In the genomic region with DNA sequence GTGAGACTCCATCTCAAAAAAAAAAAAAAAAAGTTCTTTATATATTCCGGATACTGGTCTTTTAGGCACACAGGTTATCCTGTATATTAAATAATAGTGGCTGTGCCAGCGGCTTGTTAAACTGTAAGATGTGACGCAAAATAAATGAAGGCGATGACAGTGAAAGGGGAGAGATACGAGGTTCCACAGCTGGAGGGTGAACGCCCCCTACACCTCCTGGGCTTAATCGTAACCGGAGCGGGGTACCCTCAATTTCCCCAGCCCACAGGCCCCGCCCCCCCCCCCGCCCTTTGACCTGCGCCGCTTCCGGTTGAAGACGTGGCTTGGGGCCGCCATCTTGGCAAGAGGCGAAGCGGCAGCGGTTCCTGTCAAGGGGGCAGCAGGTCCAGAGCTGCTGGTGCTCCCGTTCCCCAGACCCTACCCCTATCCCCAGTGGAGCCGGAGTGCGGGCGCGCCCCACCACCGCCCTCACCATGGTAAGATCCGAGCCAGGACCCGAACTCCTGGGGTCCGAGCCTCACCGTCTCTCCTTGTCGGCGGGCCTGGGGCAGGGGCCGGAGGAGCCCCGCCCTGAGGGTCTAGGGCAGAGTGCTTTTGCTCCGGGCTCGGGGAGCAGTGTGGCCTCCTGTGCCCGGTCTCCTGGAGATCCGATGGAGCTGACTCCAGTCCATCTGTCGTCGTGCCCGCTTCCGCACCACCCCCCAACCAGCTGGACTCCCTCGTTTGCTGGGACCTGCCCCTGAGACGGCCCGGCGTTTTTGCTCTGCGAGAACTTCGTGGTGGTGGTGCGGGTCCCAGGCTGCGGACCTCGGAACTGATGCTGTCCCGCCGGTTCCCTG, we compare ENCODE assay signal across 1 cellular context.
TF ChIP-seq lines count a peak whose summit lies in the region.

A gene (plus strand): TSS at position 335 of the 839 bp plus-strand sequence. CDS start 139 bp downstream, at position 474.

TF ChIP-seq in Ishikawa, 13 proteins besides CTCF, POLR2A, EP300 and RAD21 (continued from another document):
- TF ChIP-seq, protein P1, sequence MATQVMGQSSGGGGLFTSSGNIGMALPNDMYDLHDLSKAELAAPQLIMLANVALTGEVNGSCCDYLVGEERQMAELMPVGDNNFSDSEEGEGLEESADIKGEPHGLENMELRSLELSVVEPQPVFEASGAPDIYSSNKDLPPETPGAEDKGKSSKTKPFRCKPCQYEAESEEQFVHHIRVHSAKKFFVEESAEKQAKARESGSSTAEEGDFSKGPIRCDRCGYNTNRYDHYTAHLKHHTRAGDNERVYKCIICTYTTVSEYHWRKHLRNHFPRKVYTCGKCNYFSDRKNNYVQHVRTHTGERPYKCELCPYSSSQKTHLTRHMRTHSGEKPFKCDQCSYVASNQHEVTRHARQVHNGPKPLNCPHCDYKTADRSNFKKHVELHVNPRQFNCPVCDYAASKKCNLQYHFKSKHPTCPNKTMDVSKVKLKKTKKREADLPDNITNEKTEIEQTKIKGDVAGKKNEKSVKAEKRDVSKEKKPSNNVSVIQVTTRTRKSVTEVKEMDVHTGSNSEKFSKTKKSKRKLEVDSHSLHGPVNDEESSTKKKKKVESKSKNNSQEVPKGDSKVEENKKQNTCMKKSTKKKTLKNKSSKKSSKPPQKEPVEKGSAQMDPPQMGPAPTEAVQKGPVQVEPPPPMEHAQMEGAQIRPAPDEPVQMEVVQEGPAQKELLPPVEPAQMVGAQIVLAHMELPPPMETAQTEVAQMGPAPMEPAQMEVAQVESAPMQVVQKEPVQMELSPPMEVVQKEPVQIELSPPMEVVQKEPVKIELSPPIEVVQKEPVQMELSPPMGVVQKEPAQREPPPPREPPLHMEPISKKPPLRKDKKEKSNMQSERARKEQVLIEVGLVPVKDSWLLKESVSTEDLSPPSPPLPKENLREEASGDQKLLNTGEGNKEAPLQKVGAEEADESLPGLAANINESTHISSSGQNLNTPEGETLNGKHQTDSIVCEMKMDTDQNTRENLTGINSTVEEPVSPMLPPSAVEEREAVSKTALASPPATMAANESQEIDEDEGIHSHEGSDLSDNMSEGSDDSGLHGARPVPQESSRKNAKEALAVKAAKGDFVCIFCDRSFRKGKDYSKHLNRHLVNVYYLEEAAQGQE (IDR thresholded peaks at IDR 0.05; ENCODE audit: low read depth): no peak
- TF ChIP-seq YY1 (IDR thresholded peaks at IDR 0.05; ENCODE audit: low read depth) (peak; percentile 93), FOXM1 (IDR thresholded peaks at IDR 0.05; ENCODE audit: borderline replicate concordance, low read depth) (no peak), TAF1 (IDR thresholded peaks at IDR 0.05; ENCODE audit: low read depth) (peak; percentile 80), TEAD4 (IDR thresholded peaks at IDR 0.05) (no peak)
- TF ChIP-seq, protein P2, sequence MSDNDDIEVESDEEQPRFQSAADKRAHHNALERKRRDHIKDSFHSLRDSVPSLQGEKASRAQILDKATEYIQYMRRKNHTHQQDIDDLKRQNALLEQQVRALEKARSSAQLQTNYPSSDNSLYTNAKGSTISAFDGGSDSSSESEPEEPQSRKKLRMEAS (IDR thresholded peaks at IDR 0.05): no peak; the same call in 1 of the 2 replicates
- TF ChIP-seq, protein P3, sequence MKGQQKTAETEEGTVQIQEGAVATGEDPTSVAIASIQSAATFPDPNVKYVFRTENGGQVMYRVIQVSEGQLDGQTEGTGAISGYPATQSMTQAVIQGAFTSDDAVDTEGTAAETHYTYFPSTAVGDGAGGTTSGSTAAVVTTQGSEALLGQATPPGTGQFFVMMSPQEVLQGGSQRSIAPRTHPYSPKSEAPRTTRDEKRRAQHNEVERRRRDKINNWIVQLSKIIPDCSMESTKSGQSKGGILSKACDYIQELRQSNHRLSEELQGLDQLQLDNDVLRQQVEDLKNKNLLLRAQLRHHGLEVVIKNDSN (IDR thresholded peaks at IDR 0.05): no peak
